Comparison of ENCODE assay signal across 8 cellular contexts in genomic region chr10:100913470-100913865, GRCh38. TPM values are rescaled to one million over a fixed set of nuclear protein-coding genes. Genes with fewer than 3 reads are reported as not detected.
A peak's percentile ranks its signal among the peaks of the same experiment; 100 is the strongest.
DNase-seq lines count a peak whose midpoint lies in the region; ATAC-seq and TF ChIP-seq lines count a peak whose summit lies in the region.

No MANE protein-coding gene starts in this region.

- peaks cover 45% of the 10 kb centered on the region for H3K36me3 ChIP-seq in KOPT-K1 (ENCODE audit: insufficient read depth, low read length)
- peaks cover 15% of the 10 kb centered on the region for H3K36me3 ChIP-seq in colonic mucosa
- peaks cover 0 to 23% (median 0%) of the 10 kb centered on the region in 3 experiments for H3K36me3 ChIP-seq in naive thymus-derived CD4-positive, alpha-beta T cell (ENCODE audit: control insufficient read depth in 2 of 3, insufficient read depth in 3 of 3, low read length in 3 of 3)

- DNase-seq in AG10803 (ENCODE audit: low read depth) (no peak), colonic mucosa (no peak), middle frontal gyrus (ENCODE audit: extremely low spot score, low spot score) (no peak), NCI-H526 (lab: John Stamatoyannopoulos, UW) (no peak)
- peak in 2 of 9 donors; percentile 60 to 67 for DNase-seq in naive thymus-derived CD4-positive, alpha-beta T cell

- no peaks in the 10 kb centered on the region for H3K27me3 ChIP-seq in colonic mucosa
- no peaks in the 10 kb centered on the region for H3K27me3 ChIP-seq in naive thymus-derived CD4-positive, alpha-beta T cell (ENCODE audit: control insufficient read depth in 2 of 2, insufficient read depth in 2 of 2, low read length in 2 of 2)

- H3K36me3 Mint-ChIP-seq in naive thymus-derived CD4-positive, alpha-beta T cell = peaks cover 5 to 15% (median 6%) of the 10 kb centered on the region in 5 donors

- H3K27ac ChIP-seq in KOPT-K1 (ENCODE audit: low read depth, low read length, poor library complexity, severe bottlenecking) (peak overlapping the region; percentile 96), colonic mucosa (peak overlapping the region; percentile 89)
- peak overlapping the region; percentile 89 for H3K27ac ChIP-seq in naive thymus-derived CD4-positive, alpha-beta T cell (ENCODE audit: low read depth, low read length)

- H3K4me1 Mint-ChIP-seq in naive thymus-derived CD4-positive, alpha-beta T cell = peaks cover 22 to 63% (median 60%) of the 10 kb centered on the region in 7 donors

- no peaks in the 10 kb centered on the region for H3K9me3 ChIP-seq in KOPT-K1 (ENCODE audit: insufficient read depth, low read length, poor library complexity, severe bottlenecking)
- H3K9me3 ChIP-seq in colonic mucosa = no peaks in the 10 kb centered on the region
- no peaks in the 10 kb centered on the region for H3K9me3 ChIP-seq in naive thymus-derived CD4-positive, alpha-beta T cell (ENCODE audit: control insufficient read depth in 2 of 3, low read length in 3 of 3)

- CTCF ChIA-PET in naive thymus-derived CD4-positive, alpha-beta T cell (lab: Charles Lee) = interaction anchor here (0.7 to 1.0 kb wide), 2 partner anchors 84 to 138 kb away, joined by 3 to 4 read pairs; no protein-coding TSS in a partner anchor

- intact Hi-C loops in colonic mucosa (cut with DNase I) = loop anchor here (10.0 kb wide), 1 partner anchor 51 kb away; the partner anchor contains the start of gene SEMA4G
- intact Hi-C loops in naive thymus-derived CD4-positive, alpha-beta T cell (cut with micrococcal nuclease) = loop anchor here (1.0 to 10.0 kb wide), 10 partner anchors 85 to 1589 kb away; partner anchors contain the start of genes KAZALD1 (in 2 of the 2), ACTR1A (in 1 of the 2), BLOC1S2 (in 1 of the 2) and OGA (in 1 of the 2)

- TF ChIP-seq CTCF in AG10803 (conservative IDR thresholded peaks at IDR 0.05; ENCODE audit: low read length) = no peak
- TF ChIP-seq CTCF in colonic mucosa (IDR thresholded peaks at IDR 0.05) = no peak

- no peaks in the 10 kb centered on the region for H3K27me3 Mint-ChIP-seq in naive thymus-derived CD4-positive, alpha-beta T cell

- ATAC-seq in naive thymus-derived CD4-positive, alpha-beta T cell = peak; percentile 16
- ATAC-seq in HG03342 (IDR thresholded peaks at IDR 0.05; ENCODE audit: unreplicated experiment) (no peak), HG02571 (IDR thresholded peaks at IDR 0.05; ENCODE audit: unreplicated experiment) (no peak)

- H3K9ac ChIP-seq in colonic mucosa (ENCODE audit: low read depth in 2 of 2, low read length in 2 of 2) = peak overlapping the region in 1 of 2 donors; percentile 95

- H3K27ac Mint-ChIP-seq in naive thymus-derived CD4-positive, alpha-beta T cell = peak overlapping the region; percentile 88 to 99 (median 97)

- H3K4me3 Mint-ChIP-seq in naive thymus-derived CD4-positive, alpha-beta T cell = peak overlapping the region; percentile 91 to 100 (median 99)

- no peaks in the 10 kb centered on the region for H3K4me1 ChIP-seq in colonic mucosa
- peaks cover 12 to 13% of the 10 kb centered on the region in 2 donors for H3K4me1 ChIP-seq in naive thymus-derived CD4-positive, alpha-beta T cell (ENCODE audit: control insufficient read depth in 2 of 2, insufficient read depth in 2 of 2, low read length in 2 of 2)

- no peaks in the 10 kb centered on the region for H3K9me3 Mint-ChIP-seq in naive thymus-derived CD4-positive, alpha-beta T cell

- POLR2A ChIA-PET in naive thymus-derived CD4-positive, alpha-beta T cell (lab: Charles Lee) = interaction anchor here (0.7 to 1.8 kb wide), 6 partner anchors 8 to 117 kb away, joined by 3 to 6 read pairs (median 4); partner anchors contain the start of genes PDZD7 and SFXN3

- H3K4me3 ChIP-seq in AG10803 (ENCODE audit: low read length) (peak overlapping the region; percentile 95), colonic mucosa (peak overlapping the region; percentile 71)
- peak overlapping the region; percentile 96 for H3K4me3 ChIP-seq in naive thymus-derived CD4-positive, alpha-beta T cell (ENCODE audit: low read length)

RNA-seq across cellular contexts. Expression of gene SLF2, which starts 0.7 kb away (rescaled TPM):
- total RNA-seq in colonic mucosa = 10 to 100 TPM; 15.1 to 21.9 TPM
- total RNA-seq in naive thymus-derived CD4-positive, alpha-beta T cell = 10 to 100 TPM; 20.1 to 43.7 (median 38.8) TPM
- 10 to 100 TPM; 10.9 to 11.5 TPM for polyA plus RNA-seq in naive thymus-derived CD4-positive, alpha-beta T cell

RNA-seq across cellular contexts. Expression of gene SEMA4G, which starts 55.8 kb away (rescaled TPM):
- 100 to 1,000 TPM; 113 to 133 TPM for total RNA-seq in colonic mucosa
- 1 to 10 TPM in 3 of 5 experiments, under 1 TPM in 2; 0.78 to 1.7 (median 1.2) TPM for total RNA-seq in naive thymus-derived CD4-positive, alpha-beta T cell
- under 1 TPM; 0.24 to 0.52 TPM for polyA plus RNA-seq in naive thymus-derived CD4-positive, alpha-beta T cell

Comparison
In these comparisons a context has a peak if more than half of its experiments do, and no peak if none do; other contexts are left out.
1. RNA of gene SEMA4G, which starts 55.8 kb away (total RNA-seq): 113 to 133 TPM in colonic mucosa; 0.78 to 1.7 TPM in naive thymus-derived CD4-positive, alpha-beta T cell; every median in the first group is over 10 times any median in the second.
2. Peak in every context shown above with its lines, with median percentiles within 50 percentile points of each other: H3K4me3 ChIP-seq and H3K27ac ChIP-seq.